Comparison of ENCODE assay signal across 13 cellular contexts in the genomic region with DNA sequence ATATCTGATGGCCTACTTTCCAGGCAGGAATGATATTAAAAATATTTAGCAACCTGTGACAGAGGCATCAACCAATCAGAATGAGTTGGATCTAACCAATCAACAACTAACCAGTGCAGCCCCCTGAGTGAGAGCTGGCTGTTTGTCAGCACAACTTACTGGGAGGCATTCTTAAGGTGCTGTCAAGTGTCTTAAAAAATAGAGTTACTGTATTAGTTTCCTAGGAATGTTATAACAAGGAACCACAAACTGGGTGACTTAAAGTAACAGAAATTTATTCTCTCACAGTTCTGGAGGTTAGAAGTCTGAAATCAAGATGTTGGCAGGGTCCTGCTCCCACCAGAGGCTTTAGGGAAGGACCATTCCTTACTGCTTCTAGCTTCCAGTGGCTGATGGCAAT.
DNase-seq lines count a peak whose midpoint lies in the region; ATAC-seq and TF ChIP-seq lines count a peak whose summit lies in the region.
"Had no signal": no experiment of that assay in that cellular context is flagged by ENCODE, and none has a peak within 500 bp of the region (broad histone marks: within the 10 kb centered on the region; RNA-seq: fewer than 3 reads in every experiment).

No MANE protein-coding gene starts in this region.

- no peak overlapping the region for H2AK5ac ChIP-seq in IMR-90 (ENCODE audit: low read depth, low read length)

- intact Hi-C loops in IMR-90 (cut with micrococcal nuclease) (no loop called here), left cardiac atrium (cut with DNase I) (no loop called here)

- in situ Hi-C loops in IMR-90 (cut with MboI; ENCODE audit: low sequenced_read_pairs), result no loop called here

- H2BK5ac ChIP-seq in IMR-90 (ENCODE audit: low read depth, low read length, poor library complexity, severe bottlenecking), result no peak overlapping the region

- H3K9me1 ChIP-seq in IMR-90 (ENCODE audit: insufficient read depth, low read length), result no peaks in the 10 kb centered on the region; the same call in 1 of the 2 replicates

- H3K4me3 ChIP-seq in IMR-90 (ENCODE audit: insufficient read depth, low read depth, low read length), result no peak overlapping the region
- H3K4me3 ChIP-seq: BLaER1, GM23338 had no signal

- H3K27me3 ChIP-seq in IMR-90 (ENCODE audit: control insufficient read depth, insufficient read depth, low read length), result no peaks in the 10 kb centered on the region
- H3K27me3 ChIP-seq: BLaER1 had no signal

- H3K4ac ChIP-seq in IMR-90 (ENCODE audit: low read depth, low read length), result no peak overlapping the region

- no peak overlapping the region for H3K56ac ChIP-seq in IMR-90 (ENCODE audit: extremely low read depth, insufficient read depth, low read length)

- H2BK120ac ChIP-seq in IMR-90 (ENCODE audit: low read depth, low read length), result no peak overlapping the region

- no peak overlapping the region for H2BK15ac ChIP-seq in IMR-90 (ENCODE audit: low read depth, low read length)

- H4K91ac ChIP-seq in IMR-90 (ENCODE audit: insufficient read depth, low read depth, low read length), result no peak overlapping the region

- no peak overlapping the region for H3K14ac ChIP-seq in IMR-90 (replicated peaks; ENCODE audit: low read depth, low read length)

- no TSS peak for BruUV-seq in IMR-90 (replicated peaks; lab: Mats Ljungman, UMichigan)

- H3K4me2 ChIP-seq in IMR-90 (ENCODE audit: low read depth, low read length), result no peak overlapping the region
- H3K4me2 ChIP-seq: BLaER1, GM23338 had no signal

- H3K27ac ChIP-seq in IMR-90 (ENCODE audit: insufficient read depth, low read length), result no peak overlapping the region
- H3K27ac ChIP-seq: BLaER1 had no signal

- ATAC-seq in IMR-90 (ENCODE audit: low read depth) (no peak), left cardiac atrium (no peak)
- ATAC-seq: GM23338 had no signal

- H3K79me1 ChIP-seq in IMR-90 (ENCODE audit: low read depth in 1 of 2, low read length in 2 of 2), result no peaks in the 10 kb centered on the region; a peak in 1 of 4 replicates

- TF ChIP-seq POLR2A in IMR-90 (IDR thresholded peaks at IDR 0.05; ENCODE audit: low read depth, low read length), result no peak

- 0 out of 2 replicates have a peak, but pooled peaks cover 1% of the 10 kb centered on the region for H3K4me1 ChIP-seq in IMR-90 (ENCODE audit: control insufficient read depth, insufficient read depth, low read length)
- H3K4me1 ChIP-seq: BLaER1 had no signal

- no peak overlapping the region for H4K8ac ChIP-seq in IMR-90 (ENCODE audit: low read depth in 2 of 2, low read length in 2 of 2)

- H4K20me1 ChIP-seq in IMR-90 (ENCODE audit: insufficient read depth, low read length), result no peaks in the 10 kb centered on the region
- H4K20me1 ChIP-seq: BLaER1 had no signal

- dilution Hi-C loops in IMR-90 (cut with HindIII; ENCODE audit: low sequenced_read_pairs, unreplicated experiment), result no loop called here

- no peak overlapping the region for H4K5ac ChIP-seq in IMR-90 (ENCODE audit: low read depth, low read length)

- no peak overlapping the region for H2AK9ac ChIP-seq in IMR-90 (replicated peaks; ENCODE audit: low read depth, low read length, poor library complexity)

- POLR2A ChIA-PET in IMR-90 (lab: Charles Lee; ENCODE audit: unreplicated experiment), result no interaction called here

- DNase-seq in IMR-90 (peak; percentile 5), astrocyte of the hippocampus (ENCODE audit: low read depth, low spot score) (peak; percentile 72), kidney glomerular epithelial cell (lab: John Stamatoyannopoulos, UW) (peak; percentile 6), DMS53 treated with DMSO at 0.1 percent for 48 hours (lab: John Stamatoyannopoulos, UW; ENCODE audit: unreplicated experiment) (no peak), germinal center (ENCODE audit: low spot score) (no peak), left cardiac atrium (no peak), D341Med (ENCODE audit: low spot score) (no peak)
- DNase-seq: ACHN; CD4-positive, alpha-beta memory T cell; DND-41; HCEC 1CT had no signal

- H2AFZ ChIP-seq in IMR-90 (replicated peaks; ENCODE audit: low read length, poor library complexity), result no peak overlapping the region
- H2AFZ ChIP-seq: GM23338 had no signal

- TF ChIP-seq CTCF in IMR-90 (conservative IDR thresholded peaks at IDR 0.05; ENCODE audit: low read depth, low read length), result no peak

- no peak for TF ChIP-seq RAD21 in IMR-90 (IDR thresholded peaks at IDR 0.05; ENCODE audit: low read length)

- H3K23ac ChIP-seq in IMR-90 (ENCODE audit: low read depth, low read length), result no peak overlapping the region

- H2BK20ac ChIP-seq in IMR-90 (ENCODE audit: low read depth, low read length), result no peak overlapping the region

- no peaks in the 10 kb centered on the region for H3K36me3 ChIP-seq in IMR-90 (ENCODE audit: control insufficient read depth, insufficient read depth, low read length)
- H3K36me3 ChIP-seq: BLaER1 had no signal

- no peak overlapping the region for H3K18ac ChIP-seq in IMR-90 (ENCODE audit: low read depth, low read length)

- H3K9me3 ChIP-seq in IMR-90 (ENCODE audit: control insufficient read depth, insufficient read depth, low read length), result no peaks in the 10 kb centered on the region
- H3K9me3 ChIP-seq: BLaER1 had no signal

- CTCF ChIA-PET in IMR-90 (lab: Yijun Ruan, JAX), result no interaction called here

- no peak overlapping the region for H3K9ac ChIP-seq in IMR-90 (ENCODE audit: low read depth, low read length)
- H3K9ac ChIP-seq: BLaER1 had no signal

TF ChIP-seq in IMR-90, 13 proteins besides CTCF, POLR2A, EP300 and RAD21:
- no peak for TF ChIP-seq NFE2L2 (IDR thresholded peaks at IDR 0.05; ENCODE audit: low read depth, low read length)
- TF ChIP-seq MXI1 (IDR thresholded peaks at IDR 0.05; ENCODE audit: borderline replicate concordance, low read depth, low read length), result no peak
- no peak for TF ChIP-seq CHD1 (IDR thresholded peaks at IDR 0.05; ENCODE audit: low read depth, low read length)
- TF ChIP-seq, protein P1, sequence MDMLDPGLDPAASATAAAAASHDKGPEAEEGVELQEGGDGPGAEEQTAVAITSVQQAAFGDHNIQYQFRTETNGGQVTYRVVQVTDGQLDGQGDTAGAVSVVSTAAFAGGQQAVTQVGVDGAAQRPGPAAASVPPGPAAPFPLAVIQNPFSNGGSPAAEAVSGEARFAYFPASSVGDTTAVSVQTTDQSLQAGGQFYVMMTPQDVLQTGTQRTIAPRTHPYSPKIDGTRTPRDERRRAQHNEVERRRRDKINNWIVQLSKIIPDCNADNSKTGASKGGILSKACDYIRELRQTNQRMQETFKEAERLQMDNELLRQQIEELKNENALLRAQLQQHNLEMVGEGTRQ (IDR thresholded peaks at IDR 0.05; ENCODE audit: low read depth, low read length), result no peak
- TF ChIP-seq MAZ (IDR thresholded peaks at IDR 0.05; ENCODE audit: borderline replicate concordance, low read depth, low read length), result no peak
- TF ChIP-seq CEBPB (IDR thresholded peaks at IDR 0.05; ENCODE audit: low read depth, low read length), result no peak
- no peak for TF ChIP-seq RCOR1 (IDR thresholded peaks at IDR 0.05; ENCODE audit: insufficient replicate concordance, low read length)
- TF ChIP-seq MAFK (IDR thresholded peaks at IDR 0.05; ENCODE audit: low read depth, low read length), result no peak
- no peak for TF ChIP-seq BHLHE40 (IDR thresholded peaks at IDR 0.05; ENCODE audit: low read depth, low read length)
- no peak for TF ChIP-seq FOS (IDR thresholded peaks at IDR 0.05; ENCODE audit: low read depth, low read length)
- TF ChIP-seq, protein P2, sequence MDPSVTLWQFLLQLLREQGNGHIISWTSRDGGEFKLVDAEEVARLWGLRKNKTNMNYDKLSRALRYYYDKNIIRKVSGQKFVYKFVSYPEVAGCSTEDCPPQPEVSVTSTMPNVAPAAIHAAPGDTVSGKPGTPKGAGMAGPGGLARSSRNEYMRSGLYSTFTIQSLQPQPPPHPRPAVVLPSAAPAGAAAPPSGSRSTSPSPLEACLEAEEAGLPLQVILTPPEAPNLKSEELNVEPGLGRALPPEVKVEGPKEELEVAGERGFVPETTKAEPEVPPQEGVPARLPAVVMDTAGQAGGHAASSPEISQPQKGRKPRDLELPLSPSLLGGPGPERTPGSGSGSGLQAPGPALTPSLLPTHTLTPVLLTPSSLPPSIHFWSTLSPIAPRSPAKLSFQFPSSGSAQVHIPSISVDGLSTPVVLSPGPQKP (IDR thresholded peaks at IDR 0.05; ENCODE audit: borderline replicate concordance, low read depth, low read length), result no peak
- no peak for TF ChIP-seq RFX5 (IDR thresholded peaks at IDR 0.05; ENCODE audit: low read depth, low read length)
- no peak for TF ChIP-seq SMC3 (IDR thresholded peaks at IDR 0.05; ENCODE audit: low read depth, low read length)

Comparison
In these comparisons a context has a peak if more than half of its experiments do, and no peak if none do; other contexts are left out.
1. DNase-seq: peak in IMR-90 (single experiment), astrocyte of the hippocampus (single experiment) and kidney glomerular epithelial cell (single experiment); none in DMS53 treated with DMSO at 0.1 percent for 48 hours (single experiment), germinal center (single experiment), left cardiac atrium (single experiment) and D341Med (single experiment).